Comparison of ENCODE assay signal across 2 cellular contexts in genomic region chr4:109004431-109004830, GRCh38.
TF ChIP-seq lines count a peak whose summit lies in the region.

No MANE protein-coding gene starts in this region.

TF ChIP-seq in GM23338, 12 proteins besides CTCF, POLR2A, EP300 and RAD21 (continued from another document):
- TF ChIP-seq ZNF331 (CRISPR knock-in tag; IDR thresholded peaks at IDR 0.05; ENCODE audit: low read depth) (no peak), POLR2AphosphoS5 (IDR thresholded peaks at IDR 0.05; ENCODE audit: low read depth) (no peak), EZH2phosphoT487 (IDR thresholded peaks at IDR 0.05; ENCODE audit: unreplicated experiment) (no peak)
TF ChIP-seq in GM23338: peak in this region for 0.

TF ChIP-seq in WTC11, 78 proteins besides CTCF, POLR2A, EP300 and RAD21 (continued from another document):
- TF ChIP-seq, protein P1, sequence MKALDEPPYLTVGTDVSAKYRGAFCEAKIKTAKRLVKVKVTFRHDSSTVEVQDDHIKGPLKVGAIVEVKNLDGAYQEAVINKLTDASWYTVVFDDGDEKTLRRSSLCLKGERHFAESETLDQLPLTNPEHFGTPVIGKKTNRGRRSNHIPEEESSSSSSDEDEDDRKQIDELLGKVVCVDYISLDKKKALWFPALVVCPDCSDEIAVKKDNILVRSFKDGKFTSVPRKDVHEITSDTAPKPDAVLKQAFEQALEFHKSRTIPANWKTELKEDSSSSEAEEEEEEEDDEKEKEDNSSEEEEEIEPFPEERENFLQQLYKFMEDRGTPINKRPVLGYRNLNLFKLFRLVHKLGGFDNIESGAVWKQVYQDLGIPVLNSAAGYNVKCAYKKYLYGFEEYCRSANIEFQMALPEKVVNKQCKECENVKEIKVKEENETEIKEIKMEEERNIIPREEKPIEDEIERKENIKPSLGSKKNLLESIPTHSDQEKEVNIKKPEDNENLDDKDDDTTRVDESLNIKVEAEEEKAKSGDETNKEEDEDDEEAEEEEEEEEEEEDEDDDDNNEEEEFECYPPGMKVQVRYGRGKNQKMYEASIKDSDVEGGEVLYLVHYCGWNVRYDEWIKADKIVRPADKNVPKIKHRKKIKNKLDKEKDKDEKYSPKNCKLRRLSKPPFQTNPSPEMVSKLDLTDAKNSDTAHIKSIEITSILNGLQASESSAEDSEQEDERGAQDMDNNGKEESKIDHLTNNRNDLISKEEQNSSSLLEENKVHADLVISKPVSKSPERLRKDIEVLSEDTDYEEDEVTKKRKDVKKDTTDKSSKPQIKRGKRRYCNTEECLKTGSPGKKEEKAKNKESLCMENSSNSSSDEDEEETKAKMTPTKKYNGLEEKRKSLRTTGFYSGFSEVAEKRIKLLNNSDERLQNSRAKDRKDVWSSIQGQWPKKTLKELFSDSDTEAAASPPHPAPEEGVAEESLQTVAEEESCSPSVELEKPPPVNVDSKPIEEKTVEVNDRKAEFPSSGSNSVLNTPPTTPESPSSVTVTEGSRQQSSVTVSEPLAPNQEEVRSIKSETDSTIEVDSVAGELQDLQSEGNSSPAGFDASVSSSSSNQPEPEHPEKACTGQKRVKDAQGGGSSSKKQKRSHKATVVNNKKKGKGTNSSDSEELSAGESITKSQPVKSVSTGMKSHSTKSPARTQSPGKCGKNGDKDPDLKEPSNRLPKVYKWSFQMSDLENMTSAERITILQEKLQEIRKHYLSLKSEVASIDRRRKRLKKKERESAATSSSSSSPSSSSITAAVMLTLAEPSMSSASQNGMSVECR (CRISPR knock-in tag; IDR thresholded peaks at IDR 0.05; ENCODE audit: borderline replicate concordance) = no peak
- TF ChIP-seq TP53 (CRISPR knock-in tag; IDR thresholded peaks at IDR 0.05) (no peak), HMGA2 (CRISPR knock-in tag; IDR thresholded peaks at IDR 0.05) (no peak), MAX (CRISPR knock-in tag; IDR thresholded peaks at IDR 0.05) (no peak), MXD4 (CRISPR knock-in tag; IDR thresholded peaks at IDR 0.05; ENCODE audit: borderline replicate concordance) (no peak), TEAD1 (CRISPR knock-in tag; IDR thresholded peaks at IDR 0.05) (no peak)
